8 cellular contexts compared by ENCODE assay signal in genomic region chr1:168408531-168409242, GRCh38.
DNase-seq lines count a peak whose midpoint lies in the region; ATAC-seq and TF ChIP-seq lines count a peak whose summit lies in the region.

No MANE protein-coding gene starts in this region.

- H3K36me3 ChIP-seq in kidney epithelial cell (ENCODE audit: control insufficient read depth, insufficient read depth, low read length): no peaks in the 10 kb centered on the region

- TF ChIP-seq CTCF in GM13977 (IDR thresholded peaks at IDR 0.05; ENCODE audit: extremely low read depth, insufficient read depth, missing control alignments): no peak
- TF ChIP-seq CTCF in kidney epithelial cell (IDR thresholded peaks at IDR 0.05; ENCODE audit: insufficient read depth, low read length, poor library complexity, severe bottlenecking): no peak

- ATAC-seq in HG03571 (IDR thresholded peaks at IDR 0.05; ENCODE audit: unreplicated experiment) (peak; percentile 68), HG03469 (IDR thresholded peaks at IDR 0.05; ENCODE audit: unreplicated experiment) (no peak)

- in situ Hi-C loops in GM13977 (cut with MboI; ENCODE audit: low pct_unique_long_range_greater_than_20kb, low sequenced_read_pairs, unreplicated experiment): no loop called here

- no peak overlapping the region for H3K4me3 ChIP-seq in kidney epithelial cell (ENCODE audit: low read depth, low read length)

- DNase-seq in GM13977 (ENCODE audit: low spot score) (peak; percentile 66), kidney epithelial cell (ENCODE audit: low read depth) (peak; percentile 88), middle frontal gyrus (ENCODE audit: extremely low spot score, low spot score) (no peak), KG1 (lab: John Stamatoyannopoulos, UW) (no peak), mucosa of gallbladder (ENCODE audit: low spot score) (no peak)
- peak; percentile 23 for DNase-seq in activated CD8-positive, alpha-beta memory T cell treated with anti-CD3 and anti-CD28 coated beads, Interleukin-2, amount 50 U/mL, for 1 hour (ENCODE audit: extremely low read depth)

- H3K27me3 ChIP-seq in kidney epithelial cell (ENCODE audit: control insufficient read depth, insufficient read depth, low read length): no peaks in the 10 kb centered on the region

Comparison
In these comparisons a context has a peak if more than half of its experiments do, and no peak if none do; other contexts are left out.
1. DNase-seq: peak in GM13977 (single experiment), activated CD8-positive, alpha-beta memory T cell treated with anti-CD3 and anti-CD28 coated beads, Interleukin-2, amount 50 U/mL, for 1 hour (single experiment) and kidney epithelial cell (single experiment); none in middle frontal gyrus (single experiment), KG1 (single experiment) and mucosa of gallbladder (single experiment).